3 cellular contexts compared by ENCODE assay signal in genomic region chr7:7984424-7984823, GRCh38.
A peak's percentile ranks its signal among the peaks of the same experiment; 100 is the strongest.
TF ChIP-seq lines count a peak whose summit lies in the region.

No MANE protein-coding gene starts in this region.

TF ChIP-seq in liver, 16 proteins besides CTCF, POLR2A, EP300 and RAD21:
- TF ChIP-seq RXRA (IDR thresholded peaks at IDR 0.05) (peak; percentile 45 to 64), MAX (IDR thresholded peaks at IDR 0.05) (no peak)

TF ChIP-seq in HepG2, 621 proteins besides CTCF, POLR2A, EP300 and RAD21:
- no peak for TF ChIP-seq SCMH1 (CRISPR knock-in tag; IDR thresholded peaks at IDR 0.05; ENCODE audit: borderline replicate concordance)
- no peak for TF ChIP-seq THAP7 (CRISPR knock-in tag; IDR thresholded peaks at IDR 0.05)
- TF ChIP-seq TBL1XR1 (IDR thresholded peaks at IDR 0.05; ENCODE audit: borderline replicate concordance, low read length, partially characterized antibody) = no peak
TF ChIP-seq in HepG2: peak in this region for 0.

TF ChIP-seq in K562, 482 proteins besides CTCF, POLR2A, EP300 and RAD21:
- TF ChIP-seq MTA1 (IDR thresholded peaks at IDR 0.05; ENCODE audit: borderline replicate concordance) (no peak), RFX5 (IDR thresholded peaks at IDR 0.05; ENCODE audit: low read depth, low read length) (no peak), MTA2 (IDR thresholded peaks at IDR 0.05; ENCODE audit: low read depth) (no peak), SRF (CRISPR knock-in tag; IDR thresholded peaks at IDR 0.05) (no peak), MTF1 (CRISPR knock-in tag; IDR thresholded peaks at IDR 0.05; ENCODE audit: borderline replicate concordance) (peak; percentile 61; the same call in 1 of the 2 replicates), NR1H2 (CRISPR knock-in tag; IDR thresholded peaks at IDR 0.05) (no peak), NFRKB (IDR thresholded peaks at IDR 0.05; ENCODE audit: low read depth) (no peak), ZNF589 (CRISPR knock-in tag; IDR thresholded peaks at IDR 0.05; ENCODE audit: low read depth) (no peak), ZNF3 (CRISPR knock-in tag; IDR thresholded peaks at IDR 0.05) (no peak), ZNF77 (CRISPR knock-in tag; IDR thresholded peaks at IDR 0.05) (no peak), ZNF282 (CRISPR knock-in tag; IDR thresholded peaks at IDR 0.05) (no peak), ZNF277 (CRISPR knock-in tag; IDR thresholded peaks at IDR 0.05; ENCODE audit: borderline replicate concordance) (peak; percentile 70; the same call in 1 of the 2 replicates), KDM1A (IDR thresholded peaks at IDR 0.05) (no peak), RBM17 (IDR thresholded peaks at IDR 0.05; ENCODE audit: borderline replicate concordance, low read depth, low read length) (no peak), GABPB2 (CRISPR knock-in tag; conservative IDR thresholded peaks at IDR 0.05) (0 out of 2 replicates have a peak, but pooled peaks have one; percentile 28), KHSRP (IDR thresholded peaks at IDR 0.05) (no peak), MEF2D (tag; conservative IDR thresholded peaks at IDR 0.05; ENCODE audit: low read depth) (no peak), ZNF707 (CRISPR knock-in tag; conservative IDR thresholded peaks at IDR 0.05) (0 out of 2 replicates have a peak, but pooled peaks have one; percentile 15)
